Comparison of ENCODE assay signal across 9 cellular contexts in the genomic region with DNA sequence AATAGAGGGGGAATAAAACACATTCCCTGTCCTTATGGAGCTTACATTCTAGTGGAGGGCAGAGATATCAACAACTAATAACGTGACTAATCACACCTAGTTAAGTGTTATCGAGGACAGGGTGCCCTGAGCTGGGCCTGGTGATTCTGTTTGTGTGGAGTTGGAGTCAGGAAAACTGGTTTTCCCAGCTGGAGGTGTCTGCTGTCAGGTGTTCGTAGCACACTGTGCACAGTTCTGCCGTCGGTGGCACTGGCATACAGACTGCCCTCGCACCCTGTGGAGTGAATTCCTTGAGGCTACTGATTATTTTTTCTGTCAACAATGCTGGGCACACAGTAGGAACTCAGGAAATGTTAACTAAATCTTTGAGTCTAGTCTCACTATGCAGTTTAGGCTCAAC. TPM values are rescaled to one million over a fixed set of nuclear protein-coding genes. Genes with fewer than 3 reads are reported as not detected.
DNase-seq lines count a peak whose midpoint lies in the region; TF ChIP-seq lines count a peak whose summit lies in the region.
"Had no signal": no experiment of that assay in that cellular context is flagged by ENCODE, and none has a peak within 500 bp of the region (broad histone marks: within the 10 kb centered on the region; RNA-seq: fewer than 3 reads in every experiment).

No MANE protein-coding gene starts in this region.

- no peak for TF ChIP-seq CTCF in Loucy (conservative IDR thresholded peaks at IDR 0.05; ENCODE audit: low read length)
- TF ChIP-seq CTCF in endodermal cell (conservative IDR thresholded peaks at IDR 0.05), result no peak
- TF ChIP-seq CTCF in osteocyte (IDR thresholded peaks at IDR 0.05), result no peak
- no peak for TF ChIP-seq CTCF in GM20000 (IDR thresholded peaks at IDR 0.05; ENCODE audit: extremely low read depth, missing control alignments)
- TF ChIP-seq CTCF in GM13977 (IDR thresholded peaks at IDR 0.05; ENCODE audit: extremely low read depth, insufficient read depth, missing control alignments), result no peak
- TF ChIP-seq CTCF in glutamatergic neuron (IDR thresholded peaks at IDR 0.05; ENCODE audit: partially characterized antibody, unreplicated experiment), result no peak

- H3K4me1 ChIP-seq in Loucy (ENCODE audit: insufficient read depth, low read length, poor library complexity, severe bottlenecking) (peaks cover 21% of the 10 kb centered on the region), endodermal cell (ENCODE audit: control insufficient read depth, insufficient read depth, low read length) (no peaks in the 10 kb centered on the region)

- no peak overlapping the region for H3K27ac ChIP-seq in endodermal cell (ENCODE audit: low read depth, low read length)

- H3K4me1 Mint-ChIP-seq in endodermal cell (peaks cover 25% of the 10 kb centered on the region), osteocyte (ENCODE audit: unreplicated experiment) (peaks cover 30% of the 10 kb centered on the region), glutamatergic neuron (ENCODE audit: low read depth, unreplicated experiment) (peaks cover 4% of the 10 kb centered on the region)

- H3K9me2 ChIP-seq in Loucy (replicated peaks; ENCODE audit: low read depth, low read length), result no peaks in the 10 kb centered on the region

- DNase-seq in DMS53 treated with DMSO at 0.1 percent for 48 hours (lab: John Stamatoyannopoulos, UW; ENCODE audit: unreplicated experiment), result peak; percentile 57
- DNase-seq in endodermal cell, result peak; percentile 70
- DNase-seq in osteocyte (ENCODE audit: extremely low spot score, unreplicated experiment), result no peak
- no peak for DNase-seq in GM20000 (ENCODE audit: low spot score)
- no peak for DNase-seq in middle frontal gyrus (ENCODE audit: extremely low spot score, low spot score)
- no peak for DNase-seq in GM13977 (ENCODE audit: low spot score)
- no peak for DNase-seq in glutamatergic neuron
- DNase-seq: activated naive CD4-positive, alpha-beta T cell had no signal

- H3K27ac Mint-ChIP-seq in endodermal cell (no peak overlapping the region), osteocyte (ENCODE audit: unreplicated experiment) (peak overlapping the region; percentile 98), glutamatergic neuron (ENCODE audit: unreplicated experiment) (no peak overlapping the region)

- in situ Hi-C loops in GM13977 (cut with MboI; ENCODE audit: low pct_unique_long_range_greater_than_20kb, low sequenced_read_pairs, unreplicated experiment), result no loop called here

- peak overlapping the region; percentile 87; the same call in 1 of the 2 replicates for H2AFZ ChIP-seq in Loucy (ENCODE audit: low read length)

- peak overlapping the region; percentile 78 for H3K4me2 ChIP-seq in Loucy (ENCODE audit: low read depth, low read length, poor library complexity, severe bottlenecking)

- H3K27me3 Mint-ChIP-seq in endodermal cell (ENCODE audit: insufficient read depth), result no peaks in the 10 kb centered on the region
- no peaks in the 10 kb centered on the region for H3K27me3 Mint-ChIP-seq in osteocyte (ENCODE audit: unreplicated experiment)
- H3K27me3 Mint-ChIP-seq in glutamatergic neuron (ENCODE audit: unreplicated experiment), result peaks cover 4% of the 10 kb centered on the region

- H3K9me3 Mint-ChIP-seq in endodermal cell (no peaks in the 10 kb centered on the region), osteocyte (ENCODE audit: unreplicated experiment) (no peaks in the 10 kb centered on the region), glutamatergic neuron (ENCODE audit: unreplicated experiment) (no peaks in the 10 kb centered on the region)

- 40 to 81% methylated on average over 1 to 6 of the region's 6 CpGs for WGBS in endodermal cell (ENCODE audit: insufficient coverage in 1 of 2, insufficient read length in 1 of 2), 2 experiments

- no peaks in the 10 kb centered on the region for H3K79me2 ChIP-seq in Loucy (ENCODE audit: insufficient read depth, low read length)

- H3K9me3 ChIP-seq in Loucy (ENCODE audit: insufficient read depth, low read depth, low read length) (no peaks in the 10 kb centered on the region), endodermal cell (ENCODE audit: control insufficient read depth, low read length) (no peaks in the 10 kb centered on the region)

- H3K9ac ChIP-seq in Loucy (ENCODE audit: low read depth, low read length, poor library complexity, severe bottlenecking) (no peak overlapping the region), endodermal cell (ENCODE audit: extremely low read depth, low read length, poor library complexity, severe bottlenecking) (no peak overlapping the region)

- no peaks in the 10 kb centered on the region for H4K20me1 ChIP-seq in Loucy (ENCODE audit: insufficient read depth, low read length, poor library complexity, severe bottlenecking)

- H3K36me3 ChIP-seq in Loucy (ENCODE audit: insufficient read depth, low read length), result no peaks in the 10 kb centered on the region
- H3K36me3 ChIP-seq in endodermal cell (ENCODE audit: control insufficient read depth, insufficient read depth, low read length), result peaks cover 25% of the 10 kb centered on the region

- H3K27me3 ChIP-seq in Loucy (ENCODE audit: insufficient read depth, low read length, poor library complexity, severe bottlenecking), result no peaks in the 10 kb centered on the region
- H3K27me3 ChIP-seq in endodermal cell (ENCODE audit: control insufficient read depth, insufficient read depth, low read length, poor library complexity, severe bottlenecking), result no peaks in the 10 kb centered on the region

- H3K4me3 Mint-ChIP-seq in endodermal cell, result peak overlapping the region; percentile 84
- peak overlapping the region; percentile 94 for H3K4me3 Mint-ChIP-seq in osteocyte (ENCODE audit: unreplicated experiment)
- no peak overlapping the region for H3K4me3 Mint-ChIP-seq in glutamatergic neuron (ENCODE audit: unreplicated experiment)

- no peaks in the 10 kb centered on the region for H3F3A ChIP-seq in Loucy (ENCODE audit: low read depth)

- no peak overlapping the region for H3K4me3 ChIP-seq in Loucy (ENCODE audit: low read length, poor library complexity, severe bottlenecking)
- H3K4me3 ChIP-seq in endodermal cell (ENCODE audit: low read length), result peak overlapping the region; percentile 98

- peaks cover 28% of the 10 kb centered on the region for H3K36me3 Mint-ChIP-seq in endodermal cell (ENCODE audit: low read depth)
- H3K36me3 Mint-ChIP-seq in osteocyte (ENCODE audit: unreplicated experiment), result peaks cover 25% of the 10 kb centered on the region
- H3K36me3 Mint-ChIP-seq in glutamatergic neuron (ENCODE audit: unreplicated experiment), result peaks cover 7% of the 10 kb centered on the region

RNA-seq across cellular contexts. Expression of gene MTERF2, which starts 0.9 kb away (rescaled TPM):
- 10 to 100 TPM; 12.0 to 12.5 TPM for total RNA-seq in endodermal cell
- 14.5 TPM for polyA plus RNA-seq in endodermal cell (2013, experiment 1 of 2)
- polyA plus RNA-seq in endodermal cell (2013, experiment 2 of 2), result 16.1 TPM
- 12.1 and 12.5 TPM in 2 replicates for total RNA-seq in osteocyte
- total RNA-seq in glutamatergic neuron (ENCODE audit: unreplicated experiment), result 13.2 TPM

RNA-seq across cellular contexts. Expression of gene TMEM263, which starts 32.1 kb away (rescaled TPM):
- 10 to 100 TPM; 25.7 to 39.3 TPM for total RNA-seq in endodermal cell
- polyA plus RNA-seq in endodermal cell (2013, experiment 1 of 2), result 36.7 TPM
- 36.0 TPM for polyA plus RNA-seq in endodermal cell (2013, experiment 2 of 2)
- total RNA-seq in osteocyte, result 96.1 and 105 TPM in 2 replicates
- 4.6 TPM for total RNA-seq in glutamatergic neuron (ENCODE audit: unreplicated experiment)

Comparison
In these comparisons a context has a peak if more than half of its experiments do, and no peak if none do; other contexts are left out.
1. DNase-seq: peak in DMS53 treated with DMSO at 0.1 percent for 48 hours (single experiment) and endodermal cell (single experiment); none in osteocyte (single experiment), GM20000 (single experiment), middle frontal gyrus (single experiment), GM13977 (single experiment) and glutamatergic neuron (single experiment).